ENCODE assay signal across 1 cellular context in the genomic region with DNA sequence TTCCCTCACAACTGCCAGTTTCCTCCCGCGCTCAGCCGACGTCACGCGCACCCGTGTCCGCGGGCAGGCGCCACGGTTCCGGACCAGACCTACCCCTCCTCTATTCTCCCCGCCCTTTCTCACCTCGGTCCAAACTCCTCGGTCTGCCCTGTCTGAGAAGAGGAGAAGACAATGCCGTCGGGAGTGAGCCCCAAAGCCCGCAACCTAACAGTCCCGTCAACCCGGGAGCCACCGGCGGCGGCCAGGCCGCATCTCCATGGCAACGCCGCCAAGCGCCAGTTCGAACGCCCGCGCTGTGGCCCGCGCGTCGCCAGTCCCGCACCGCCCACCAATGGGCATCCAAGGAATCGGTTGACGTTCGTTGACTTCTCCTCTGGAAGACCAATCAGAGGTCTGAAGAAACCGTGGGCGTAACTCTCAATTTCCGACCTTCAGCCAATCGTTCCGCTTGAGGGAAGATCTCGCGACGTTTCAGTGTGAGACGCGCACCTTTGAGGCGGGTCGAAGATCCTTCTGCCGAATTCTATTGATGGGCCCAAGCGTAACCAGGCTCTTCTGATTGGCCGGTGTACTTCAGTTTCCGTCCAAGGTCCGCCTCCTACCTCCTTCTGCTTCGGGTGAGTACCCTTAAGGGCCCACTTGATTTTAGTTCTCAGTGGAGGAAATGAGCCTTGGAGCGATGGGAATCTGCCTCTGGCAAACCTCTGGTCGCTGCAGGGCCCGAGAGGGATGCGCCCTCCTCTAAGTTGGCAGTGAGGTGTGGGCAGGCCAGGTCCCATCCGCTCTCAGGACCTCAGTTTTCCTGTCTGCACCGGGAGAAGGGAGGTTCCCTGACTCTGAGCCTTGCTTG.
TF ChIP-seq lines count a peak whose summit lies in the region.

A gene with protein sequence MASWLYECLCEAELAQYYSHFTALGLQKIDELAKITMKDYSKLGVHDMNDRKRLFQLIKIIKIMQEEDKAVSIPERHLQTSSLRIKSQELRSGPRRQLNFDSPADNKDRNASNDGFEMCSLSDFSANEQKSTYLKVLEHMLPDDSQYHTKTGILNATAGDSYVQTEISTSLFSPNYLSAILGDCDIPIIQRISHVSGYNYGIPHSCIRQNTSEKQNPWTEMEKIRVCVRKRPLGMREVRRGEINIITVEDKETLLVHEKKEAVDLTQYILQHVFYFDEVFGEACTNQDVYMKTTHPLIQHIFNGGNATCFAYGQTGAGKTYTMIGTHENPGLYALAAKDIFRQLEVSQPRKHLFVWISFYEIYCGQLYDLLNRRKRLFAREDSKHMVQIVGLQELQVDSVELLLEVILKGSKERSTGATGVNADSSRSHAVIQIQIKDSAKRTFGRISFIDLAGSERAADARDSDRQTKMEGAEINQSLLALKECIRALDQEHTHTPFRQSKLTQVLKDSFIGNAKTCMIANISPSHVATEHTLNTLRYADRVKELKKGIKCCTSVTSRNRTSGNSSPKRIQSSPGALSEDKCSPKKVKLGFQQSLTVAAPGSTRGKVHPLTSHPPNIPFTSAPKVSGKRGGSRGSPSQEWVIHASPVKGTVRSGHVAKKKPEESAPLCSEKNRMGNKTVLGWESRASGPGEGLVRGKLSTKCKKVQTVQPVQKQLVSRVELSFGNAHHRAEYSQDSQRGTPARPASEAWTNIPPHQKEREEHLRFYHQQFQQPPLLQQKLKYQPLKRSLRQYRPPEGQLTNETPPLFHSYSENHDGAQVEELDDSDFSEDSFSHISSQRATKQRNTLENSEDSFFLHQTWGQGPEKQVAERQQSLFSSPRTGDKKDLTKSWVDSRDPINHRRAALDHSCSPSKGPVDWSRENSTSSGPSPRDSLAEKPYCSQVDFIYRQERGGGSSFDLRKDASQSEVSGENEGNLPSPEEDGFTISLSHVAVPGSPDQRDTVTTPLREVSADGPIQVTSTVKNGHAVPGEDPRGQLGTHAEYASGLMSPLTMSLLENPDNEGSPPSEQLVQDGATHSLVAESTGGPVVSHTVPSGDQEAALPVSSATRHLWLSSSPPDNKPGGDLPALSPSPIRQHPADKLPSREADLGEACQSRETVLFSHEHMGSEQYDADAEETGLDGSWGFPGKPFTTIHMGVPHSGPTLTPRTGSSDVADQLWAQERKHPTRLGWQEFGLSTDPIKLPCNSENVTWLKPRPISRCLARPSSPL (N-terminal part only) (minus strand): TSS at position 286 of the 850 bp plus-strand sequence. CDS start 17,922 bp downstream, outside the sequence.
A gene (plus strand): TSS at position 587 of the 850 bp plus-strand sequence. CDS start 9,471 bp downstream, outside the sequence.

TF ChIP-seq in HEK293, 187 proteins besides CTCF, POLR2A, EP300 and RAD21 (continued from another document and continues in another):
- TF ChIP-seq, protein P1, sequence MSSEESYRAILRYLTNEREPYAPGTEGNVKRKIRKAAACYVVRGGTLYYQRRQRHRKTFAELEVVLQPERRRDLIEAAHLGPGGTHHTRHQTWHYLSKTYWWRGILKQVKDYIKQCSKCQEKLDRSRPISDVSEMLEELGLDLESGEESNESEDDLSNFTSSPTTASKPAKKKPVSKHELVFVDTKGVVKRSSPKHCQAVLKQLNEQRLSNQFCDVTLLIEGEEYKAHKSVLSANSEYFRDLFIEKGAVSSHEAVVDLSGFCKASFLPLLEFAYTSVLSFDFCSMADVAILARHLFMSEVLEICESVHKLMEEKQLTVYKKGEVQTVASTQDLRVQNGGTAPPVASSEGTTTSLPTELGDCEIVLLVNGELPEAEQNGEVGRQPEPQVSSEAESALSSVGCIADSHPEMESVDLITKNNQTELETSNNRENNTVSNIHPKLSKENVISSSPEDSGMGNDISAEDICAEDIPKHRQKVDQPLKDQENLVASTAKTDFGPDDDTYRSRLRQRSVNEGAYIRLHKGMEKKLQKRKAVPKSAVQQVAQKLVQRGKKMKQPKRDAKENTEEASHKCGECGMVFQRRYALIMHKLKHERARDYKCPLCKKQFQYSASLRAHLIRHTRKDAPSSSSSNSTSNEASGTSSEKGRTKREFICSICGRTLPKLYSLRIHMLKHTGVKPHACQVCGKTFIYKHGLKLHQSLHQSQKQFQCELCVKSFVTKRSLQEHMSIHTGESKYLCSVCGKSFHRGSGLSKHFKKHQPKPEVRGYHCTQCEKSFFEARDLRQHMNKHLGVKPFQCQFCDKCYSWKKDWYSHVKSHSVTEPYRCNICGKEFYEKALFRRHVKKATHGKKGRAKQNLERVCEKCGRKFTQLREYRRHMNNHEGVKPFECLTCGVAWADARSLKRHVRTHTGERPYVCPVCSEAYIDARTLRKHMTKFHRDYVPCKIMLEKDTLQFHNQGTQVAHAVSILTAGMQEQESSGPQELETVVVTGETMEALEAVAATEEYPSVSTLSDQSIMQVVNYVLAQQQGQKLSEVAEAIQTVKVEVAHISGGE (tag by site-specific recombination; conservative IDR thresholded peaks at IDR 0.05; ENCODE audit: low read depth): peak; percentile 65
- TF ChIP-seq ZNF132 (tag by site-specific recombination; IDR thresholded peaks at IDR 0.05; ENCODE audit: borderline replicate concordance) (no peak), ZNF426 (tag by site-specific recombination; IDR thresholded peaks at IDR 0.05) (no peak), ZNF596 (tag by site-specific recombination; IDR thresholded peaks at IDR 0.05) (no peak), ZNF623 (tag by site-specific recombination; IDR thresholded peaks at IDR 0.05) (no peak), ZNF354C (tag by site-specific recombination; IDR thresholded peaks at IDR 0.05; ENCODE audit: borderline replicate concordance, low read depth) (no peak), ZNF654 (tag by site-specific recombination; IDR thresholded peaks at IDR 0.05; ENCODE audit: low read depth) (no peak), ZNF223 (tag by site-specific recombination; IDR thresholded peaks at IDR 0.05) (no peak), ZNF239 (tag by site-specific recombination; IDR thresholded peaks at IDR 0.05) (no peak), ZNF670 (tag by site-specific recombination; IDR thresholded peaks at IDR 0.05; ENCODE audit: low read depth) (no peak), ZNF585B (tag by site-specific recombination; IDR thresholded peaks at IDR 0.05) (no peak), FEZF1 (tag by site-specific recombination; IDR thresholded peaks at IDR 0.05) (no peak), ZNF514 (tag by site-specific recombination; IDR thresholded peaks at IDR 0.05) (no peak), RBAK (tag by site-specific recombination; IDR thresholded peaks at IDR 0.05) (no peak), ZNF660 (tag by site-specific recombination; IDR thresholded peaks at IDR 0.05) (0 out of 2 replicates have a peak, but pooled peaks have one; percentile 3), ZNF530 (tag by site-specific recombination; IDR thresholded peaks at IDR 0.05; ENCODE audit: low read depth) (no peak), ZNF560 (tag by site-specific recombination; IDR thresholded peaks at IDR 0.05; ENCODE audit: borderline replicate concordance) (no peak), ZSCAN30 (tag by site-specific recombination; IDR thresholded peaks at IDR 0.05) (peak; percentile 64; the same call in 1 of the 2 replicates), ZNF37A (tag by site-specific recombination; IDR thresholded peaks at IDR 0.05) (no peak), ZNF184 (tag by site-specific recombination; IDR thresholded peaks at IDR 0.05) (no peak), ZNF701 (tag by site-specific recombination; IDR thresholded peaks at IDR 0.05) (no peak), ZNF549 (tag by site-specific recombination; IDR thresholded peaks at IDR 0.05) (no peak), ZNF777 (tag by site-specific recombination; IDR thresholded peaks at IDR 0.05; ENCODE audit: borderline replicate concordance) (peak; percentile 74; the same call in 1 of the 2 replicates), ZNF600 (tag by site-specific recombination; IDR thresholded peaks at IDR 0.05) (peak; percentile 95), HOXD13 (CRISPR knock-in tag; IDR thresholded peaks at IDR 0.05; ENCODE audit: borderline replicate concordance) (no peak; the same call in 1 of the 2 replicates), ZNF544 (tag by site-specific recombination; IDR thresholded peaks at IDR 0.05) (no peak), ZNF155 (tag by site-specific recombination; IDR thresholded peaks at IDR 0.05) (no peak), ZNF112 (tag by site-specific recombination; IDR thresholded peaks at IDR 0.05) (no peak), ZBTB17 (tag by site-specific recombination; IDR thresholded peaks at IDR 0.05) (peak; percentile 27; the same call in 1 of the 2 replicates), ZNF843 (tag by site-specific recombination; IDR thresholded peaks at IDR 0.05) (no peak), ZNF146 (tag by site-specific recombination; IDR thresholded peaks at IDR 0.05) (no peak), ZFHX2 (tag by site-specific recombination; conservative IDR thresholded peaks at IDR 0.05) (peak; percentile 86), SCRT2 (tag by site-specific recombination; IDR thresholded peaks at IDR 0.05) (no peak), ZBTB1 (tag by site-specific recombination; IDR thresholded peaks at IDR 0.05) (no peak), ZNF610 (tag by site-specific recombination; IDR thresholded peaks at IDR 0.05; ENCODE audit: borderline replicate concordance) (no peak)
- TF ChIP-seq, protein P2, sequence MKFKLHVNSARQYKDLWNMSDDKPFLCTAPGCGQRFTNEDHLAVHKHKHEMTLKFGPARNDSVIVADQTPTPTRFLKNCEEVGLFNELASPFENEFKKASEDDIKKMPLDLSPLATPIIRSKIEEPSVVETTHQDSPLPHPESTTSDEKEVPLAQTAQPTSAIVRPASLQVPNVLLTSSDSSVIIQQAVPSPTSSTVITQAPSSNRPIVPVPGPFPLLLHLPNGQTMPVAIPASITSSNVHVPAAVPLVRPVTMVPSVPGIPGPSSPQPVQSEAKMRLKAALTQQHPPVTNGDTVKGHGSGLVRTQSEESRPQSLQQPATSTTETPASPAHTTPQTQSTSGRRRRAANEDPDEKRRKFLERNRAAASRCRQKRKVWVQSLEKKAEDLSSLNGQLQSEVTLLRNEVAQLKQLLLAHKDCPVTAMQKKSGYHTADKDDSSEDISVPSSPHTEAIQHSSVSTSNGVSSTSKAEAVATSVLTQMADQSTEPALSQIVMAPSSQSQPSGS (tag by site-specific recombination; IDR thresholded peaks at IDR 0.05; ENCODE audit: low read depth): no peak
- TF ChIP-seq, protein P3, sequence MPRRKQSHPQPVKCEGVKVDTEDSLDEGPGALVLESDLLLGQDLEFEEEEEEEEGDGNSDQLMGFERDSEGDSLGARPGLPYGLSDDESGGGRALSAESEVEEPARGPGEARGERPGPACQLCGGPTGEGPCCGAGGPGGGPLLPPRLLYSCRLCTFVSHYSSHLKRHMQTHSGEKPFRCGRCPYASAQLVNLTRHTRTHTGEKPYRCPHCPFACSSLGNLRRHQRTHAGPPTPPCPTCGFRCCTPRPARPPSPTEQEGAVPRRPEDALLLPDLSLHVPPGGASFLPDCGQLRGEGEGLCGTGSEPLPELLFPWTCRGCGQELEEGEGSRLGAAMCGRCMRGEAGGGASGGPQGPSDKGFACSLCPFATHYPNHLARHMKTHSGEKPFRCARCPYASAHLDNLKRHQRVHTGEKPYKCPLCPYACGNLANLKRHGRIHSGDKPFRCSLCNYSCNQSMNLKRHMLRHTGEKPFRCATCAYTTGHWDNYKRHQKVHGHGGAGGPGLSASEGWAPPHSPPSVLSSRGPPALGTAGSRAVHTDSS (tag by site-specific recombination; IDR thresholded peaks at IDR 0.05): no peak; the same call in 1 of the 2 replicates
- TF ChIP-seq, protein P4, sequence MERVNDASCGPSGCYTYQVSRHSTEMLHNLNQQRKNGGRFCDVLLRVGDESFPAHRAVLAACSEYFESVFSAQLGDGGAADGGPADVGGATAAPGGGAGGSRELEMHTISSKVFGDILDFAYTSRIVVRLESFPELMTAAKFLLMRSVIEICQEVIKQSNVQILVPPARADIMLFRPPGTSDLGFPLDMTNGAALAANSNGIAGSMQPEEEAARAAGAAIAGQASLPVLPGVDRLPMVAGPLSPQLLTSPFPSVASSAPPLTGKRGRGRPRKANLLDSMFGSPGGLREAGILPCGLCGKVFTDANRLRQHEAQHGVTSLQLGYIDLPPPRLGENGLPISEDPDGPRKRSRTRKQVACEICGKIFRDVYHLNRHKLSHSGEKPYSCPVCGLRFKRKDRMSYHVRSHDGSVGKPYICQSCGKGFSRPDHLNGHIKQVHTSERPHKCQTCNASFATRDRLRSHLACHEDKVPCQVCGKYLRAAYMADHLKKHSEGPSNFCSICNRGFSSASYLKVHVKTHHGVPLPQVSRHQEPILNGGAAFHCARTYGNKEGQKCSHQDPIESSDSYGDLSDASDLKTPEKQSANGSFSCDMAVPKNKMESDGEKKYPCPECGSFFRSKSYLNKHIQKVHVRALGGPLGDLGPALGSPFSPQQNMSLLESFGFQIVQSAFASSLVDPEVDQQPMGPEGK (tag by site-specific recombination; IDR thresholded peaks at IDR 0.05): peak; percentile 68
- TF ChIP-seq, protein P5, sequence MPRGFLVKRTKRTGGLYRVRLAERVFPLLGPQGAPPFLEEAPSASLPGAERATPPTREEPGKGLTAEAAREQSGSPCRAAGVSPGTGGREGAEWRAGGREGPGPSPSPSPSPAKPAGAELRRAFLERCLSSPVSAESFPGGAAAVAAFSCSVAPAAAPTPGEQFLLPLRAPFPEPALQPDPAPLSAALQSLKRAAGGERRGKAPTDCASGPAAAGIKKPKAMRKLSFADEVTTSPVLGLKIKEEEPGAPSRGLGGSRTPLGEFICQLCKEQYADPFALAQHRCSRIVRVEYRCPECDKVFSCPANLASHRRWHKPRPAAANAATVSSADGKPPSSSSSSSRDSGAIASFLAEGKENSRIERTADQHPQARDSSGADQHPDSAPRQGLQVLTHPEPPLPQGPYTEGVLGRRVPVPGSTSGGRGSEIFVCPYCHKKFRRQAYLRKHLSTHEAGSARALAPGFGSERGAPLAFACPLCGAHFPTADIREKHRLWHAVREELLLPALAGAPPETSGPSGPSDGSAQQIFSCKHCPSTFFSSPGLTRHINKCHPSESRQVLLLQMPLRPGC (tag by site-specific recombination; IDR thresholded peaks at IDR 0.05): peak; percentile 81; the same call in 1 of the 2 replicates
- TF ChIP-seq, protein P6, sequence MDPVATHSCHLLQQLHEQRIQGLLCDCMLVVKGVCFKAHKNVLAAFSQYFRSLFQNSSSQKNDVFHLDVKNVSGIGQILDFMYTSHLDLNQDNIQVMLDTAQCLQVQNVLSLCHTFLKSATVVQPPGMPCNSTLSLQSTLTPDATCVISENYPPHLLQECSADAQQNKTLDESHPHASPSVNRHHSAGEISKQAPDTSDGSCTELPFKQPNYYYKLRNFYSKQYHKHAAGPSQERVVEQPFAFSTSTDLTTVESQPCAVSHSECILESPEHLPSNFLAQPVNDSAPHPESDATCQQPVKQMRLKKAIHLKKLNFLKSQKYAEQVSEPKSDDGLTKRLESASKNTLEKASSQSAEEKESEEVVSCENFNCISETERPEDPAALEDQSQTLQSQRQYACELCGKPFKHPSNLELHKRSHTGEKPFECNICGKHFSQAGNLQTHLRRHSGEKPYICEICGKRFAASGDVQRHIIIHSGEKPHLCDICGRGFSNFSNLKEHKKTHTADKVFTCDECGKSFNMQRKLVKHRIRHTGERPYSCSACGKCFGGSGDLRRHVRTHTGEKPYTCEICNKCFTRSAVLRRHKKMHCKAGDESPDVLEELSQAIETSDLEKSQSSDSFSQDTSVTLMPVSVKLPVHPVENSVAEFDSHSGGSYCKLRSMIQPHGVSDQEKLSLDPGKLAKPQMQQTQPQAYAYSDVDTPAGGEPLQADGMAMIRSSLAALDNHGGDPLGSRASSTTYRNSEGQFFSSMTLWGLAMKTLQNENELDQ (tag by site-specific recombination; IDR thresholded peaks at IDR 0.05; ENCODE audit: low read depth): no peak
